In genomic region chr11:94593030-94593429, GRCh38 we compare ENCODE assay signal across 13 cellular contexts. TPM values are rescaled to one million over a fixed set of nuclear protein-coding genes. Genes with fewer than 3 reads are reported as not detected.
DNase-seq lines count a peak whose midpoint lies in the region; ATAC-seq and TF ChIP-seq lines count a peak whose summit lies in the region.
"Had no signal": no experiment of that assay in that cellular context is flagged by ENCODE, and none has a peak within 500 bp of the region (broad histone marks: within the 10 kb centered on the region; RNA-seq: fewer than 3 reads in every experiment).

No MANE protein-coding gene starts in this region.

- no peaks in the 10 kb centered on the region for H3K36me3 ChIP-seq in Karpas-422 (ENCODE audit: insufficient read depth, low read length)

- no peak overlapping the region for H3K27ac ChIP-seq in coronary artery
- no peak overlapping the region for H3K27ac ChIP-seq in Karpas-422 (ENCODE audit: low read length)
- H3K27ac ChIP-seq: left lung, psoas muscle had no signal

- H3K9ac ChIP-seq in Karpas-422 (ENCODE audit: low read length) = no peak overlapping the region

- peaks cover 3% of the 10 kb centered on the region; the same call in 1 of the 2 replicates for H4K20me1 ChIP-seq in Karpas-422 (ENCODE audit: insufficient read depth, low read depth, low read length)

- H3K9me2 ChIP-seq in Karpas-422 (replicated peaks; ENCODE audit: insufficient read depth, low read length) = no peaks in the 10 kb centered on the region

- no peak for TF ChIP-seq POLR2A in GM18505 (IDR thresholded peaks at IDR 0.05; ENCODE audit: borderline replicate concordance, extremely low read depth, insufficient read depth, insufficient read length)

- DNase-seq in choroid plexus epithelial cell (ENCODE audit: low read depth) (peak; percentile 28), coronary artery (ENCODE audit: low spot score) (no peak), 8988T (no peak), Karpas-422 (no peak), amniotic stem cell (lab: John Stamatoyannopoulos, UW) (no peak)
- DNase-seq: CD8-positive, alpha-beta memory T cell; H7; left lung; NCI-H1105; psoas muscle had no signal

- H2AFZ ChIP-seq in Karpas-422 (ENCODE audit: low read length) = no peak overlapping the region

- H3K79me2 ChIP-seq in Karpas-422 (ENCODE audit: low read length) = no peaks in the 10 kb centered on the region

- H3K4me3 ChIP-seq in choroid plexus epithelial cell (ENCODE audit: low read depth, low read length) = no peak overlapping the region
- no peak overlapping the region for H3K4me3 ChIP-seq in coronary artery
- no peak overlapping the region for H3K4me3 ChIP-seq in Karpas-422 (ENCODE audit: low read length)
- H3K4me3 ChIP-seq: left lung, psoas muscle had no signal

- no peaks in the 10 kb centered on the region for H3K9me3 ChIP-seq in Karpas-422 (ENCODE audit: low read length)
- H3K9me3 ChIP-seq: left lung, psoas muscle had no signal

- no peaks in the 10 kb centered on the region for H3K27me3 ChIP-seq in Karpas-422 (ENCODE audit: low read length)
- H3K27me3 ChIP-seq: left lung had no signal

- peaks cover 6% of the 10 kb centered on the region for H3K4me1 ChIP-seq in Karpas-422 (ENCODE audit: low read length)
- H3K4me1 ChIP-seq: left lung, psoas muscle had no signal

- ATAC-seq in GM18505 (IDR thresholded peaks at IDR 0.05; ENCODE audit: unreplicated experiment) = peak; percentile 68
- ATAC-seq in GM21447 (IDR thresholded peaks at IDR 0.05; ENCODE audit: unreplicated experiment) = peak; percentile 75
- peak; percentile 84 for ATAC-seq in HG03095 (IDR thresholded peaks at IDR 0.05; ENCODE audit: unreplicated experiment)
- ATAC-seq: left lung, psoas muscle had no signal

- TF ChIP-seq CTCF in choroid plexus epithelial cell (conservative IDR thresholded peaks at IDR 0.05; ENCODE audit: low read depth, low read length) (no peak), coronary artery (IDR thresholded peaks at IDR 0.05) (no peak)

- no peak overlapping the region for H3K4me2 ChIP-seq in Karpas-422 (ENCODE audit: low read depth, low read length, poor library complexity, severe bottlenecking)

RNA-seq across cellular contexts. Expression of gene PIWIL4, which starts 25.9 kb away (rescaled TPM):
- 0.30 TPM in 1 of 2 replicates, not detected in the other for total RNA-seq in Karpas-422 (2014; rRNA removed; shearing (Covaris generic); ENCODE audit: low replicate concordance)

RNA-seq across cellular contexts. Expression of gene FUT4, which starts 49.3 kb away (rescaled TPM):
- total RNA-seq in Karpas-422 (2014; rRNA removed; shearing (Covaris generic); ENCODE audit: low replicate concordance) = 0.34 and 0.90 TPM in 2 replicates
